ENCODE assay signal across 19 cellular contexts in genomic region chr2:1915746-1916145, GRCh38.
"Had no signal": no experiment of that assay in that cellular context is flagged by ENCODE, and none has a peak within 500 bp of the region (broad histone marks: within the 10 kb centered on the region; RNA-seq: fewer than 3 reads in every experiment).

No MANE protein-coding gene starts in this region.

- H3K9me3 ChIP-seq: colonic mucosa, esophagus squamous epithelium, gastrocnemius medialis, heart right ventricle, left lung, lower lobe of right lung, mucosa of descending colon had no signal

- H3K27ac ChIP-seq: colonic mucosa, esophagus squamous epithelium, gastrocnemius medialis, heart right ventricle, left lung, lower lobe of right lung had no signal

- DNase-seq: colonic mucosa; dermis blood vessel endothelial cell; effector CD4-positive, alpha-beta T cell; effector memory CD4-positive, alpha-beta T cell; esophagus squamous epithelium; foreskin fibroblast; foreskin melanocyte; gastrocnemius medialis; glutamatergic neuron; head of caudate nucleus; heart right ventricle; hippocampal formation; left cardiac atrium; left lung; left ventricle myocardium superior; lower lobe of right lung; mesenchymal stem cell; mucosa of descending colon had no signal

- H3K36me3 ChIP-seq: colonic mucosa, esophagus squamous epithelium, gastrocnemius medialis, heart right ventricle, left lung, lower lobe of right lung had no signal

- H3K27me3 ChIP-seq: colonic mucosa, dorsolateral prefrontal cortex, gastrocnemius medialis, heart right ventricle had no signal

- H3K4me3 ChIP-seq: colonic mucosa, dorsolateral prefrontal cortex, esophagus squamous epithelium, gastrocnemius medialis, heart right ventricle, left lung, lower lobe of right lung, mucosa of descending colon had no signal

- ATAC-seq: gastrocnemius medialis, heart right ventricle, left cardiac atrium, left lung, left ventricle myocardium superior, lower lobe of right lung, mucosa of descending colon had no signal

- H3K4me1 ChIP-seq: colonic mucosa, esophagus squamous epithelium, gastrocnemius medialis, left lung, lower lobe of right lung had no signal
